Comparison of ENCODE assay signal across 8 cellular contexts in the genomic region with DNA sequence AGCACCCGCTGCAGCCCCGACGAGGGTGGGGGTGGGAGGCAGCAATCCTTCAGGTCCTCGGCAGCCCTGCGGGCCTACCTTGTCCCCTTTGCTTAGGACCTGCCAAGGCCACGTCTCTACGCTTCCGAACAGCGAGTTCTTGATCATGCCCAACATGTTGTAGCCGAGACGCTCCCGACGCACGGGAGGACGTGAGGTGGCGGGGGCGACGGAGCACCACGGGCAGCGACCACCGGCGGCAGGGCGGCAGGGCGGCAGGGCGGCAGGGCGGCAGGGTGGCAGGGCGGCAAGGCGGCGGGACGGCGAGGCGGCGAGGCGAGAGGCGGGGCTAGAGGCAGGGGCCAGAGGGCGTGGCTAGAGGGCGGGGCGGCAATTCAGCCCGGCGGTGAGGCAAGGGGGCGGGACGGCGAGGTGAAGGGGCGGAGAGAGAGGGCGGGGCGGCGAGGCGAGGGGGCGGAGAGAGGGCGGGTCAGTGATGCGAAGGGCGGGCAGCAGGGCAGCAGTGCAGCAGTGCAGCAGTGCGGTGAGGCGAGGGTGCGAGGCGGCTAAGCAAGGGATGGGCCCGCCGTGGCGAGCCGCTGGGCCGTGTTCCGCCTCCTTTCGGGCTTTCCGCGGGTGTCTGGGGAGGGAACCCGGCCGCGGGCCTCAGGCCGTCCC. TPM values are rescaled to one million over a fixed set of nuclear protein-coding genes. Genes with fewer than 3 reads are reported as not detected.
DNase-seq lines count a peak whose midpoint lies in the region; ATAC-seq, FAIRE-seq and TF ChIP-seq lines count a peak whose summit lies in the region.

HEBP1 (minus strand) TSS at position 307 of the 657 bp plus-strand sequence; CDS start at position 156, 151 bp downstream.

- intact Hi-C loops in left ventricle myocardium inferior (cut with micrococcal nuclease) (loop anchor here (5.0 kb wide), 1 partner anchor 212 kb away; no protein-coding TSS in a partner anchor), prostate gland (cut with DNase I) (loop anchor here (5.0 kb wide), 1 partner anchor 83 kb away; no protein-coding TSS in a partner anchor), upper lobe of right lung (cut with DNase I) (loop anchor here (10.0 kb wide), 1 partner anchor 235 kb away; no protein-coding TSS in a partner anchor)

- peaks cover 25% of the 10 kb centered on the region for H3K4me1 Mint-ChIP-seq in T-helper 2 cell treated with Interferon-gamma antibody and Interleukin-4, amounts not matched to agents 5 μg/mL and 100 μg/mL, for 36 hours (ENCODE audit: low read depth)

- no peaks in the 10 kb centered on the region for H3K27me3 ChIP-seq in left ventricle myocardium inferior (ENCODE audit: low read depth)
- no peaks in the 10 kb centered on the region for H3K27me3 ChIP-seq in prostate gland (replicated peaks; ENCODE audit: insufficient read depth)
- no peaks in the 10 kb centered on the region for H3K27me3 ChIP-seq in upper lobe of right lung

- under 1% methylated on average over 56 of the region's 69 CpGs for WGBS in prostate gland

- TF ChIP-seq POLR2A in GM12891 (IDR thresholded peaks at IDR 0.05; ENCODE audit: low read depth, low read length) = no peak
- peak; percentile 98 for TF ChIP-seq POLR2A in prostate gland (IDR thresholded peaks at IDR 0.05)

- H3K36me3 Mint-ChIP-seq in T-helper 2 cell treated with Interferon-gamma antibody and Interleukin-4, amounts not matched to agents 5 μg/mL and 100 μg/mL, for 36 hours (ENCODE audit: low read depth) = no peaks in the 10 kb centered on the region

- peak within 1 kb of the TSS; percentile 84 for H3K4me3 Mint-ChIP-seq in T-helper 2 cell treated with Interferon-gamma antibody and Interleukin-4, amounts not matched to agents 5 μg/mL and 100 μg/mL, for 36 hours

- peak within 1 kb of the TSS; percentile 79 for H3K27ac Mint-ChIP-seq in T-helper 2 cell treated with Interferon-gamma antibody and Interleukin-4, amounts not matched to agents 5 μg/mL and 100 μg/mL, for 36 hours

- peak; percentile 93 for FAIRE-seq in GM12891 (lab: Jason Lieb, UNC)

- no peaks in the 10 kb centered on the region for H3K9me3 Mint-ChIP-seq in T-helper 2 cell treated with Interferon-gamma antibody and Interleukin-4, amounts not matched to agents 5 μg/mL and 100 μg/mL, for 36 hours

- no peak for TF ChIP-seq CTCF in left ventricle myocardium inferior (IDR thresholded peaks at IDR 0.05; ENCODE audit: borderline replicate concordance)
- TF ChIP-seq CTCF in prostate gland (IDR thresholded peaks at IDR 0.05) = peak in 2 of 4 experiments; percentile 10 to 40
- no peak for TF ChIP-seq CTCF in upper lobe of right lung (IDR thresholded peaks at IDR 0.05)

- no peaks in the 10 kb centered on the region for H3K36me3 ChIP-seq in left ventricle myocardium inferior
- no peaks in the 10 kb centered on the region for H3K36me3 ChIP-seq in prostate gland
- no peaks in the 10 kb centered on the region for H3K36me3 ChIP-seq in upper lobe of right lung

- H3K27me3 Mint-ChIP-seq in T-helper 2 cell treated with Interferon-gamma antibody and Interleukin-4, amounts not matched to agents 5 μg/mL and 100 μg/mL, for 36 hours (ENCODE audit: low read depth) = peaks cover 34% of the 10 kb centered on the region

- H3K4me3 ChIP-seq in left ventricle myocardium inferior = peak within 1 kb of the TSS; percentile 86
- peak within 1 kb of the TSS; percentile 67 to 82 for H3K4me3 ChIP-seq in prostate gland
- peak within 1 kb of the TSS; percentile 93 for H3K4me3 ChIP-seq in upper lobe of right lung

- peak; percentile 92 for DNase-seq in GM12891 (ENCODE audit: insufficient read length, low spot score)
- DNase-seq in NCI-H146 treated with DMSO at 0.1 percent for 48 hours (lab: John Stamatoyannopoulos, UW; ENCODE audit: unreplicated experiment) = peak; percentile 21
- peak; percentile 90 for DNase-seq in T-helper 2 cell treated with Interferon-gamma antibody and Interleukin-4, amounts not matched to agents 5 μg/mL and 100 μg/mL, for 36 hours (ENCODE audit: low spot score)
- peak; percentile 97 for DNase-seq in left ventricle myocardium inferior
- DNase-seq in prostate gland (ENCODE audit: low spot score) = peak; percentile 96
- peak; percentile 98 for DNase-seq in upper lobe of right lung

- H3K9me3 ChIP-seq in left ventricle myocardium inferior (replicated peaks) = no peaks in the 10 kb centered on the region
- H3K9me3 ChIP-seq in prostate gland = no peaks in the 10 kb centered on the region
- H3K9me3 ChIP-seq in upper lobe of right lung = no peaks in the 10 kb centered on the region

- H3K27ac ChIP-seq in angular gyrus (ENCODE audit: low read depth, low read length) (peak within 1 kb of the TSS; percentile 83), left ventricle myocardium inferior (replicated peaks) (peak within 1 kb of the TSS; percentile 92), prostate gland (peak within 1 kb of the TSS; percentile 95 to 96), upper lobe of right lung (peak within 1 kb of the TSS; percentile 93)

- ATAC-seq in HG02885 (IDR thresholded peaks at IDR 0.05; ENCODE audit: poor library complexity, unreplicated experiment) (peak; percentile 91), upper lobe of right lung (peak; percentile 97)

- H3K4me1 ChIP-seq in left ventricle myocardium inferior (peaks cover 57% of the 10 kb centered on the region), prostate gland (replicated peaks) (peaks cover 3% of the 10 kb centered on the region), upper lobe of right lung (peaks cover 32% of the 10 kb centered on the region)

TF ChIP-seq in GM12891, 5 proteins besides CTCF, POLR2A, EP300 and RAD21:
- TF ChIP-seq TAF1 (IDR thresholded peaks at IDR 0.05; ENCODE audit: low read depth, low read length) = no peak
- TF ChIP-seq SPI1 (IDR thresholded peaks at IDR 0.05; ENCODE audit: low read depth, low read length) = no peak
- no peak for TF ChIP-seq POU2F2 (IDR thresholded peaks at IDR 0.05; ENCODE audit: low read depth, low read length)
- TF ChIP-seq POLR2AphosphoS5 (IDR thresholded peaks at IDR 0.05; ENCODE audit: low read depth, low read length) = no peak
- TF ChIP-seq PAX5 (IDR thresholded peaks at IDR 0.05; ENCODE audit: insufficient read depth, low read length, severe bottlenecking) = no peak
TF ChIP-seq in GM12891: peak in this region for 0.

RNA-seq across cellular contexts. Expression of gene HEBP1, which starts in this region (rescaled TPM):
- polyA plus RNA-seq in GM12891 (2012; ENCODE audit: low read depth, missing spikeins) = not detected
- total RNA-seq in left ventricle myocardium inferior = 65.4 TPM
- total RNA-seq in prostate gland = 10 to 100 TPM; 30.0 to 40.3 TPM
- 86.2 TPM for total RNA-seq in upper lobe of right lung

Comparison
In these comparisons a context has a peak if more than half of its experiments do, and no peak if none do; other contexts are left out.
1. Peak in every context shown above with its lines: DNase-seq, ATAC-seq, H3K4me3 ChIP-seq and H3K27ac ChIP-seq.
2. DNase-seq: peak in every context shown above with its lines; median percentile 98 in upper lobe of right lung; 97 in left ventricle myocardium inferior; 96 in prostate gland; 92 in GM12891; 90 in T-helper 2 cell treated with Interferon-gamma antibody and Interleukin-4, amounts not matched to agents 5 μg/mL and 100 μg/mL, for 36 hours; 21 in NCI-H146 treated with DMSO at 0.1 percent for 48 hours.